Comparison of ENCODE assay signal across 20 cellular contexts in genomic region chr5:126645132-126645531, GRCh38.
"Had no signal": no experiment of that assay in that cellular context is flagged by ENCODE, and none has a peak within 500 bp of the region (broad histone marks: within the 10 kb centered on the region; RNA-seq: fewer than 3 reads in every experiment).

No MANE protein-coding gene starts in this region.

- H3K27me3 ChIP-seq: heart left ventricle, neutrophil, ovary, right atrium auricular region, thyroid gland, upper lobe of right lung had no signal

- H3K4me3 ChIP-seq: heart left ventricle, ovary, psoas muscle, right atrium auricular region, thyroid gland, upper lobe of right lung had no signal

- H3K27ac ChIP-seq: epithelial cell of prostate, heart left ventricle, neutrophil, ovary, psoas muscle, right atrium auricular region, thyroid gland, upper lobe of right lung had no signal

- H3K36me3 ChIP-seq: heart left ventricle, neutrophil, ovary, right atrium auricular region, thyroid gland, upper lobe of right lung had no signal

- H3K9me3 ChIP-seq: neutrophil, ovary, thyroid gland had no signal

- DNase-seq: activated CD4-positive, alpha-beta T cell treated with anti-CD3 and anti-CD28 coated beads for 36 hours; activated CD4-positive, alpha-beta T cell treated with anti-CD3 and anti-CD28 coated beads, Interleukin-2, amount 50 U/mL, for 4 hours; activated CD8-positive, alpha-beta memory T cell treated with anti-CD3 and anti-CD28 coated beads for 24 hours; activated CD8-positive, alpha-beta memory T cell treated with anti-CD3 and anti-CD28 coated beads, Interleukin-2, amount 50 U/mL, for 4 hours; activated T-cell treated with anti-CD3 and anti-CD28 coated beads, Interleukin-2, amount 50 U/mL, for 24 hours; amniotic stem cell; heart left ventricle; islet precursor cell; left cardiac atrium; ovary; psoas muscle; stimulated activated CD4-positive, alpha-beta T cell treated with anti-CD3 and anti-CD28 coated beads, Interleukin-4, amount 100 ng/mL, for 24 hours; stimulated activated naive CD8-positive, alpha-beta T cell treated with anti-CD3 and anti-CD28 coated beads, Interleukin-15, Interleukin-2, amounts not matched to agents 100 U/mL and 50 U/mL, for 24 hours; substantia nigra; thyroid gland; upper lobe of right lung had no signal

- ATAC-seq: activated CD4-positive, alpha-beta T cell treated with anti-CD3 and anti-CD28 coated beads for 36 hours; activated T-helper 17 cell treated with anti-CD3 and anti-CD28 coated beads, Interleukin-2, amount 50 U/mL, for 72 hours; heart left ventricle; left cardiac atrium; psoas muscle; stimulated activated naive CD8-positive, alpha-beta T cell treated with anti-CD3 and anti-CD28 coated beads, Interleukin-15, Interleukin-2, amounts not matched to agents 100 U/mL and 50 U/mL, for 24 hours; upper lobe of right lung had no signal

- H3K4me1 ChIP-seq: heart left ventricle, psoas muscle, right atrium auricular region, thyroid gland, upper lobe of right lung had no signal
